In the genomic region with DNA sequence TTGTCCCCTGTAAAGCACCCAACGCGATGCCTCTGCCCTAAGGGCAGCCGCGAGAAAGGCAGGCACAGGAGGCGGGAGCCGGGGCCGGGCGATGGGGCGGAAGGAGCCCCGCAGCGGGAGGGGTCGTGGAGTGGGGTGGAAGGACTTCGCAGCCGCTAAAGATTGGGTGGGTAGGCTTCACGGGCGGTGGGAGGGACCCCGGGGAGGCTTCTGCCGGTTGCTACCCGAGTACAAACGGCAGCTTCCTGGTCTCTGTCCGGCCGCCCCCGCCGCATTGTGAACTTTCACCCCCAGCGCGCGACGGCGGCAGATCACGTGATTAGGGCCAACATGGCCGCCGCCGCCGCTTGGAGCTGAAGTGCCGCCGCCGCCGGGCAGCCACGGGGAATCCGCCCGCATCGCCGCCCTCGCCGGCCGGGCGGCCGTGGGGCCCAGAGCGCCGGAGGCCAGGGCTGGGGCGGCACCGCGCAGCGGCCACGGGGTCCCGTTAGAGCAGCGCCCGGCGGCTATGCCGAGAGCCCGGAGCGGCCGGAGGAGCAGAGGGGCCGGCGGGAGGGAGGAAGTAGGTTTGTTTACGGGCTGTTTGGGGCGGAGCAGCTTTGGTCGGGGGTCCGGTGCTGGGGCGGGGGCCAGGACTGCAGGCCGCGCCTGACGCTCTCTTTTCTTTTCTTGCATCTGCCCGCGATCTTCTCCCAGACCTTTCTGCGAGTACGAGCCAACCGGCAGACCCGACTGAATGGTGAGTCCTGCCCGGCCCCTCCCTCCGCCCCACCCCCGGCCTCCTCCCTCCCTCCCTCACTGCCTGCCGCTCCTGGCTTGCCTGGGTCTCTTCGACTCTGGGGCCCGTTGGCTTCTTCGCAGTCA, we compare ENCODE assay signal across 1 cellular context.
TF ChIP-seq lines count a peak whose summit lies in the region.

No MANE protein-coding gene starts in this region.

TF ChIP-seq in HEK293, 187 proteins besides CTCF, POLR2A, EP300 and RAD21 (continued from another document and continues in another):
- TF ChIP-seq, protein P1, sequence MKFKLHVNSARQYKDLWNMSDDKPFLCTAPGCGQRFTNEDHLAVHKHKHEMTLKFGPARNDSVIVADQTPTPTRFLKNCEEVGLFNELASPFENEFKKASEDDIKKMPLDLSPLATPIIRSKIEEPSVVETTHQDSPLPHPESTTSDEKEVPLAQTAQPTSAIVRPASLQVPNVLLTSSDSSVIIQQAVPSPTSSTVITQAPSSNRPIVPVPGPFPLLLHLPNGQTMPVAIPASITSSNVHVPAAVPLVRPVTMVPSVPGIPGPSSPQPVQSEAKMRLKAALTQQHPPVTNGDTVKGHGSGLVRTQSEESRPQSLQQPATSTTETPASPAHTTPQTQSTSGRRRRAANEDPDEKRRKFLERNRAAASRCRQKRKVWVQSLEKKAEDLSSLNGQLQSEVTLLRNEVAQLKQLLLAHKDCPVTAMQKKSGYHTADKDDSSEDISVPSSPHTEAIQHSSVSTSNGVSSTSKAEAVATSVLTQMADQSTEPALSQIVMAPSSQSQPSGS (tag by site-specific recombination; IDR thresholded peaks at IDR 0.05; ENCODE audit: low read depth): no peak
- TF ChIP-seq ZNF239 (tag by site-specific recombination; IDR thresholded peaks at IDR 0.05) (no peak), ZNF19 (tag by site-specific recombination; IDR thresholded peaks at IDR 0.05; ENCODE audit: low read depth) (no peak), ZNF223 (tag by site-specific recombination; IDR thresholded peaks at IDR 0.05) (no peak), ZBTB1 (tag by site-specific recombination; IDR thresholded peaks at IDR 0.05) (0 out of 2 replicates have a peak, but pooled peaks have one; percentile 67), GLIS1 (tag by site-specific recombination; IDR thresholded peaks at IDR 0.05) (peak; percentile 69), SP3 (tag by site-specific recombination; IDR thresholded peaks at IDR 0.05) (peak; percentile 89), ZNF658 (tag by site-specific recombination; IDR thresholded peaks at IDR 0.05) (no peak), ZNF830 (tag by site-specific recombination; IDR thresholded peaks at IDR 0.05; ENCODE audit: low read depth) (no peak), ZNF140 (tag by site-specific recombination; IDR thresholded peaks at IDR 0.05) (no peak), ZNF112 (tag by site-specific recombination; IDR thresholded peaks at IDR 0.05) (no peak), ZNF654 (tag by site-specific recombination; IDR thresholded peaks at IDR 0.05; ENCODE audit: low read depth) (no peak), ZNF341 (tag by site-specific recombination; IDR thresholded peaks at IDR 0.05; ENCODE audit: low read depth) (peak; percentile 81), ZNF548 (tag by site-specific recombination; IDR thresholded peaks at IDR 0.05) (no peak), ZNF558 (tag by site-specific recombination; IDR thresholded peaks at IDR 0.05) (no peak), ZBTB21 (tag by site-specific recombination; IDR thresholded peaks at IDR 0.05) (peak; percentile 41; the same call in 1 of the 2 replicates), OVOL3 (tag by site-specific recombination; IDR thresholded peaks at IDR 0.05) (no peak), ZBTB8A (tag by site-specific recombination; IDR thresholded peaks at IDR 0.05) (peak; percentile 74), ZNF324 (tag by site-specific recombination; IDR thresholded peaks at IDR 0.05) (no peak; the same call in 1 of the 2 replicates), GLIS2 (tag by site-specific recombination; IDR thresholded peaks at IDR 0.05) (peak; percentile 92), ZNF426 (tag by site-specific recombination; IDR thresholded peaks at IDR 0.05) (no peak), ZNF266 (tag by site-specific recombination; IDR thresholded peaks at IDR 0.05; ENCODE audit: low read depth) (no peak), YY2 (tag by site-specific recombination; IDR thresholded peaks at IDR 0.05) (peak; percentile 73), ZNF16 (tag by site-specific recombination; IDR thresholded peaks at IDR 0.05; ENCODE audit: low read depth) (no peak), ZNF221 (tag by site-specific recombination; IDR thresholded peaks at IDR 0.05; ENCODE audit: borderline replicate concordance) (no peak), ZNF146 (tag by site-specific recombination; IDR thresholded peaks at IDR 0.05) (no peak), ZNF114 (tag by site-specific recombination; IDR thresholded peaks at IDR 0.05) (no peak), ZNF623 (tag by site-specific recombination; IDR thresholded peaks at IDR 0.05) (no peak), ZNF585B (tag by site-specific recombination; IDR thresholded peaks at IDR 0.05) (no peak), MYNN (tag by site-specific recombination; IDR thresholded peaks at IDR 0.05; ENCODE audit: borderline replicate concordance) (no peak), ZNF155 (tag by site-specific recombination; IDR thresholded peaks at IDR 0.05) (no peak), BCL11A (tag by site-specific recombination; IDR thresholded peaks at IDR 0.05; ENCODE audit: low read depth) (peak; percentile 91), ZNF629 (tag by site-specific recombination; IDR thresholded peaks at IDR 0.05) (0 out of 2 replicates have a peak, but pooled peaks have one; percentile 55), SETDB1 (IDR thresholded peaks at IDR 0.05; ENCODE audit: insufficient read length, low read length) (no peak), HOXC10 (CRISPR knock-in tag; IDR thresholded peaks at IDR 0.05) (0 out of 2 replicates have a peak, but pooled peaks have one; percentile 33), ZNF174 (tag by site-specific recombination; IDR thresholded peaks at IDR 0.05) (no peak), ZNF549 (tag by site-specific recombination; IDR thresholded peaks at IDR 0.05) (no peak), IKZF3 (tag by site-specific recombination; IDR thresholded peaks at IDR 0.05) (peak; percentile 45; the same call in 1 of the 2 replicates), ZSCAN16 (tag by site-specific recombination; IDR thresholded peaks at IDR 0.05) (no peak), OSR2 (tag by site-specific recombination; IDR thresholded peaks at IDR 0.05) (0 out of 2 replicates have a peak, but pooled peaks have one; percentile 20)
- TF ChIP-seq, protein P2, sequence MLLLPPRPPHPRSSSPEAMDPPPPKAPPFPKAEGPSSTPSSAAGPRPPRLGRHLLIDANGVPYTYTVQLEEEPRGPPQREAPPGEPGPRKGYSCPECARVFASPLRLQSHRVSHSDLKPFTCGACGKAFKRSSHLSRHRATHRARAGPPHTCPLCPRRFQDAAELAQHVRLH (tag by site-specific recombination; IDR thresholded peaks at IDR 0.05): peak; percentile 59
- TF ChIP-seq, protein P3, sequence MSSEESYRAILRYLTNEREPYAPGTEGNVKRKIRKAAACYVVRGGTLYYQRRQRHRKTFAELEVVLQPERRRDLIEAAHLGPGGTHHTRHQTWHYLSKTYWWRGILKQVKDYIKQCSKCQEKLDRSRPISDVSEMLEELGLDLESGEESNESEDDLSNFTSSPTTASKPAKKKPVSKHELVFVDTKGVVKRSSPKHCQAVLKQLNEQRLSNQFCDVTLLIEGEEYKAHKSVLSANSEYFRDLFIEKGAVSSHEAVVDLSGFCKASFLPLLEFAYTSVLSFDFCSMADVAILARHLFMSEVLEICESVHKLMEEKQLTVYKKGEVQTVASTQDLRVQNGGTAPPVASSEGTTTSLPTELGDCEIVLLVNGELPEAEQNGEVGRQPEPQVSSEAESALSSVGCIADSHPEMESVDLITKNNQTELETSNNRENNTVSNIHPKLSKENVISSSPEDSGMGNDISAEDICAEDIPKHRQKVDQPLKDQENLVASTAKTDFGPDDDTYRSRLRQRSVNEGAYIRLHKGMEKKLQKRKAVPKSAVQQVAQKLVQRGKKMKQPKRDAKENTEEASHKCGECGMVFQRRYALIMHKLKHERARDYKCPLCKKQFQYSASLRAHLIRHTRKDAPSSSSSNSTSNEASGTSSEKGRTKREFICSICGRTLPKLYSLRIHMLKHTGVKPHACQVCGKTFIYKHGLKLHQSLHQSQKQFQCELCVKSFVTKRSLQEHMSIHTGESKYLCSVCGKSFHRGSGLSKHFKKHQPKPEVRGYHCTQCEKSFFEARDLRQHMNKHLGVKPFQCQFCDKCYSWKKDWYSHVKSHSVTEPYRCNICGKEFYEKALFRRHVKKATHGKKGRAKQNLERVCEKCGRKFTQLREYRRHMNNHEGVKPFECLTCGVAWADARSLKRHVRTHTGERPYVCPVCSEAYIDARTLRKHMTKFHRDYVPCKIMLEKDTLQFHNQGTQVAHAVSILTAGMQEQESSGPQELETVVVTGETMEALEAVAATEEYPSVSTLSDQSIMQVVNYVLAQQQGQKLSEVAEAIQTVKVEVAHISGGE (tag by site-specific recombination; conservative IDR thresholded peaks at IDR 0.05; ENCODE audit: low read depth): peak; percentile 60; the same call in 1 of the 2 replicates
- TF ChIP-seq, protein P4, sequence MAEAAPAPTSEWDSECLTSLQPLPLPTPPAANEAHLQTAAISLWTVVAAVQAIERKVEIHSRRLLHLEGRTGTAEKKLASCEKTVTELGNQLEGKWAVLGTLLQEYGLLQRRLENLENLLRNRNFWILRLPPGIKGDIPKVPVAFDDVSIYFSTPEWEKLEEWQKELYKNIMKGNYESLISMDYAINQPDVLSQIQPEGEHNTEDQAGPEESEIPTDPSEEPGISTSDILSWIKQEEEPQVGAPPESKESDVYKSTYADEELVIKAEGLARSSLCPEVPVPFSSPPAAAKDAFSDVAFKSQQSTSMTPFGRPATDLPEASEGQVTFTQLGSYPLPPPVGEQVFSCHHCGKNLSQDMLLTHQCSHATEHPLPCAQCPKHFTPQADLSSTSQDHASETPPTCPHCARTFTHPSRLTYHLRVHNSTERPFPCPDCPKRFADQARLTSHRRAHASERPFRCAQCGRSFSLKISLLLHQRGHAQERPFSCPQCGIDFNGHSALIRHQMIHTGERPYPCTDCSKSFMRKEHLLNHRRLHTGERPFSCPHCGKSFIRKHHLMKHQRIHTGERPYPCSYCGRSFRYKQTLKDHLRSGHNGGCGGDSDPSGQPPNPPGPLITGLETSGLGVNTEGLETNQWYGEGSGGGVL (tag by site-specific recombination; IDR thresholded peaks at IDR 0.05): peak; percentile 92
- TF ChIP-seq, protein P5, sequence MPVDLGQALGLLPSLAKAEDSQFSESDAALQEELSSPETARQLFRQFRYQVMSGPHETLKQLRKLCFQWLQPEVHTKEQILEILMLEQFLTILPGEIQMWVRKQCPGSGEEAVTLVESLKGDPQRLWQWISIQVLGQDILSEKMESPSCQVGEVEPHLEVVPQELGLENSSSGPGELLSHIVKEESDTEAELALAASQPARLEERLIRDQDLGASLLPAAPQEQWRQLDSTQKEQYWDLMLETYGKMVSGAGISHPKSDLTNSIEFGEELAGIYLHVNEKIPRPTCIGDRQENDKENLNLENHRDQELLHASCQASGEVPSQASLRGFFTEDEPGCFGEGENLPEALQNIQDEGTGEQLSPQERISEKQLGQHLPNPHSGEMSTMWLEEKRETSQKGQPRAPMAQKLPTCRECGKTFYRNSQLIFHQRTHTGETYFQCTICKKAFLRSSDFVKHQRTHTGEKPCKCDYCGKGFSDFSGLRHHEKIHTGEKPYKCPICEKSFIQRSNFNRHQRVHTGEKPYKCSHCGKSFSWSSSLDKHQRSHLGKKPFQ (tag by site-specific recombination; IDR thresholded peaks at IDR 0.05): no peak
- TF ChIP-seq, protein P6, sequence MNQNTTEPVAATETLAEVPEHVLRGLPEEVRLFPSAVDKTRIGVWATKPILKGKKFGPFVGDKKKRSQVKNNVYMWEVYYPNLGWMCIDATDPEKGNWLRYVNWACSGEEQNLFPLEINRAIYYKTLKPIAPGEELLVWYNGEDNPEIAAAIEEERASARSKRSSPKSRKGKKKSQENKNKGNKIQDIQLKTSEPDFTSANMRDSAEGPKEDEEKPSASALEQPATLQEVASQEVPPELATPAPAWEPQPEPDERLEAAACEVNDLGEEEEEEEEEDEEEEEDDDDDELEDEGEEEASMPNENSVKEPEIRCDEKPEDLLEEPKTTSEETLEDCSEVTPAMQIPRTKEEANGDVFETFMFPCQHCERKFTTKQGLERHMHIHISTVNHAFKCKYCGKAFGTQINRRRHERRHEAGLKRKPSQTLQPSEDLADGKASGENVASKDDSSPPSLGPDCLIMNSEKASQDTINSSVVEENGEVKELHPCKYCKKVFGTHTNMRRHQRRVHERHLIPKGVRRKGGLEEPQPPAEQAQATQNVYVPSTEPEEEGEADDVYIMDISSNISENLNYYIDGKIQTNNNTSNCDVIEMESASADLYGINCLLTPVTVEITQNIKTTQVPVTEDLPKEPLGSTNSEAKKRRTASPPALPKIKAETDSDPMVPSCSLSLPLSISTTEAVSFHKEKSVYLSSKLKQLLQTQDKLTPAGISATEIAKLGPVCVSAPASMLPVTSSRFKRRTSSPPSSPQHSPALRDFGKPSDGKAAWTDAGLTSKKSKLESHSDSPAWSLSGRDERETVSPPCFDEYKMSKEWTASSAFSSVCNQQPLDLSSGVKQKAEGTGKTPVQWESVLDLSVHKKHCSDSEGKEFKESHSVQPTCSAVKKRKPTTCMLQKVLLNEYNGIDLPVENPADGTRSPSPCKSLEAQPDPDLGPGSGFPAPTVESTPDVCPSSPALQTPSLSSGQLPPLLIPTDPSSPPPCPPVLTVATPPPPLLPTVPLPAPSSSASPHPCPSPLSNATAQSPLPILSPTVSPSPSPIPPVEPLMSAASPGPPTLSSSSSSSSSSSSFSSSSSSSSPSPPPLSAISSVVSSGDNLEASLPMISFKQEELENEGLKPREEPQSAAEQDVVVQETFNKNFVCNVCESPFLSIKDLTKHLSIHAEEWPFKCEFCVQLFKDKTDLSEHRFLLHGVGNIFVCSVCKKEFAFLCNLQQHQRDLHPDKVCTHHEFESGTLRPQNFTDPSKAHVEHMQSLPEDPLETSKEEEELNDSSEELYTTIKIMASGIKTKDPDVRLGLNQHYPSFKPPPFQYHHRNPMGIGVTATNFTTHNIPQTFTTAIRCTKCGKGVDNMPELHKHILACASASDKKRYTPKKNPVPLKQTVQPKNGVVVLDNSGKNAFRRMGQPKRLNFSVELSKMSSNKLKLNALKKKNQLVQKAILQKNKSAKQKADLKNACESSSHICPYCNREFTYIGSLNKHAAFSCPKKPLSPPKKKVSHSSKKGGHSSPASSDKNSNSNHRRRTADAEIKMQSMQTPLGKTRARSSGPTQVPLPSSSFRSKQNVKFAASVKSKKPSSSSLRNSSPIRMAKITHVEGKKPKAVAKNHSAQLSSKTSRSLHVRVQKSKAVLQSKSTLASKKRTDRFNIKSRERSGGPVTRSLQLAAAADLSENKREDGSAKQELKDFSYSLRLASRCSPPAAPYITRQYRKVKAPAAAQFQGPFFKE (tag by site-specific recombination; IDR thresholded peaks at IDR 0.05; ENCODE audit: borderline replicate concordance): no peak
- TF ChIP-seq, protein P7, sequence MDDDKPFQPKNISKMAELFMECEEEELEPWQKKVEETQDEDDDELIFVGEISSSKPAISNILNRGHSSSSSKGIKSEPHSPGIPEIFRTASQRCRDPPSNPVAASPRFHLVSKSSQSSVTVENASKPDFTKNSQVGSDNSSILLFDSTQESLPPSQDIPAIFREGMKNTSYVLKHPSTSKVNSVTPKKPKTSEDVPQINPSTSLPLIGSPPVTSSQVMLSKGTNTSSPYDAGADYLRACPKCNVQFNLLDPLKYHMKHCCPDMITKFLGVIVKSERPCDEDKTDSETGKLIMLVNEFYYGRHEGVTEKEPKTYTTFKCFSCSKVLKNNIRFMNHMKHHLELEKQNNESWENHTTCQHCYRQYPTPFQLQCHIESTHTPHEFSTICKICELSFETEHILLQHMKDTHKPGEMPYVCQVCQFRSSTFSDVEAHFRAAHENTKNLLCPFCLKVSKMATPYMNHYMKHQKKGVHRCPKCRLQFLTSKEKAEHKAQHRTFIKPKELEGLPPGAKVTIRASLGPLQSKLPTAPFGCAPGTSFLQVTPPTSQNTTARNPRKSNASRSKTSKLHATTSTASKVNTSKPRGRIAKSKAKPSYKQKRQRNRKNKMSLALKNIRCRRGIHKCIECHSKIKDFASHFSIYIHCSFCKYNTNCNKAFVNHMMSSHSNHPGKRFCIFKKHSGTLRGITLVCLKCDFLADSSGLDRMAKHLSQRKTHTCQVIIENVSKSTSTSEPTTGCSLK (tag by site-specific recombination; IDR thresholded peaks at IDR 0.05): no peak
